ENCODE assay signal across 1 cellular context in the genomic region with DNA sequence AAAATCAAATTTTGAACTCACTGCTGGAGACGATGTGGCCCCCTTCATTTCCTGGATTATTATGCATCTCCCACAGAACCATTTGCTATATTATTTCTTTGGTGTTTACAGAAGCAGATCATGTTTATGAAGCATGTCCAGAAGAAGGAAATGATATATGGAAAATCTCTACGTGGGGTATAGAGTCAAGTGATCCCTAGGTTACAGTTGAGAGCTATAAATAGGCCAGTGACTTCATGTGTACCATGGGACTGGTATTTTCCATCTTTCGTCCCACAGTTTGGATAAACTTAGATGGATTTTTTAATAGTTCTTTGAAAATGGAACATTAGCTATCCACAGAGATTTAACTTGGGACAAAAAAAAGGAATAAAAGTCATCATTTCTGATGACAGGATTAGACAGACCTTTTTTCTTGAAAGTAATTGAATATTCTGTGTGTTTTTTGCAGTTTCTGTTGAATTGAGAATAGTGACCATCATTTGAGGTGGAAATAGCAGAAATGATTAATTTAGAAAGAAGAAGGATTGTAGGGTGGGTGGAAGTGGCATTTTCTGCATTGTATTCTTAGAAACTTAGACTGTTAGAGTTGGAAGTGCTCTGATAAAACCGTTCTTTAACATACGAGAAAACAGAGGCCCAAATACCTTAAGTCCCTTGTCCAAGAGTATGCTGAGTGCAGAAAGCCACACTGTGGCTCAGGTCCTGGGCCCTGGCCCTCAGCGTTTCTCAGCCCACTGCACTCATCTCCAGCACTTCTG.
A peak's percentile ranks its signal among the peaks of the same experiment; 100 is the strongest.
TF ChIP-seq lines count a peak whose summit lies in the region.

No MANE protein-coding gene starts in this region.

TF ChIP-seq in HEK293, 187 proteins besides CTCF, POLR2A, EP300 and RAD21:
- TF ChIP-seq GLIS1 (tag by site-specific recombination; IDR thresholded peaks at IDR 0.05) = peak; percentile 29
- TF ChIP-seq ZNF112 (tag by site-specific recombination; IDR thresholded peaks at IDR 0.05) = no peak
- no peak for TF ChIP-seq KLF1 (tag by site-specific recombination; IDR thresholded peaks at IDR 0.05)
